Comparison of ENCODE assay signal across 8 cellular contexts in genomic region chr15:101501703-101502373, GRCh38. TPM values are rescaled to one million over a fixed set of nuclear protein-coding genes. Genes with fewer than 3 reads are reported as not detected.
A peak's percentile ranks its signal among the peaks of the same experiment; 100 is the strongest.
DNase-seq lines count a peak whose midpoint lies in the region; ATAC-seq, FAIRE-seq and TF ChIP-seq lines count a peak whose summit lies in the region.

No MANE protein-coding gene starts in this region.

- H3K23me2 ChIP-seq in H1 (ENCODE audit: low read depth, low read length): no peaks in the 10 kb centered on the region

- H3K18ac ChIP-seq in H1 (ENCODE audit: extremely low read depth, low read length): no peak overlapping the region

- no peak overlapping the region for H3K9ac ChIP-seq in H1 (replicated peaks in 1 of 4; ENCODE audit: extremely low read depth in 1 of 4, low read depth in 3 of 4, low read length in 3 of 4)

- H3K36me3 Mint-ChIP-seq in activated CD4-positive, alpha-beta T cell treated with anti-CD3 and anti-CD28 coated beads for 36 hours (ENCODE audit: low read depth): no peaks in the 10 kb centered on the region
- no peaks in the 10 kb centered on the region for H3K36me3 Mint-ChIP-seq in nephron (ENCODE audit: low read depth)

- TF ChIP-seq RAD21 in H1 (IDR thresholded peaks at IDR 0.05 in 1 of 2, conservative IDR thresholded peaks at IDR 0.05 in 1 of 2; ENCODE audit: low read depth in 2 of 2, low read length in 2 of 2): peak; percentile 61 to 68

- TF ChIP-seq EP300 in H1 (IDR thresholded peaks at IDR 0.05; ENCODE audit: borderline replicate concordance in 1 of 2, low read depth in 2 of 2, low read length in 2 of 2) (no peak), transverse colon (IDR thresholded peaks at IDR 0.05; ENCODE audit: low read depth) (no peak)

- no peak overlapping the region for H2BK12ac ChIP-seq in H1 (ENCODE audit: low read depth, low read length)

- H2AK5ac ChIP-seq in H1 (ENCODE audit: low read depth, low read length): no peak overlapping the region

- H2AFZ ChIP-seq in H1 (ENCODE audit: low read length): 0 out of 2 replicates have a peak overlapping the region, but pooled peaks have one; percentile 64

- H3K79me1 ChIP-seq in H1 (ENCODE audit: low read depth, low read length): no peaks in the 10 kb centered on the region

- peak overlapping the region; percentile 77 for H4K8ac ChIP-seq in H1 (ENCODE audit: extremely low read depth, insufficient read depth, low read length)

- H2BK20ac ChIP-seq in H1 (ENCODE audit: low read length): no peak overlapping the region

- 0 out of 2 replicates have a peak overlapping the region, but pooled peaks have one; percentile 29 for H2BK15ac ChIP-seq in H1 (ENCODE audit: low read length)

- intact Hi-C loops in activated CD4-positive, alpha-beta T cell treated with anti-CD3 and anti-CD28 coated beads for 36 hours (cut with DNase I, micrococcal nuclease): loop anchor here (1.0 to 10.0 kb wide), 5 partner anchors 57 to 485 kb away; no protein-coding TSS in a partner anchor
- intact Hi-C loops in transverse colon (cut with DNase I; ENCODE audit: low total_unique reads): no loop called here

- H3K27ac Mint-ChIP-seq in activated CD4-positive, alpha-beta T cell treated with anti-CD3 and anti-CD28 coated beads for 36 hours: no peak overlapping the region
- no peak overlapping the region for H3K27ac Mint-ChIP-seq in nephron

- H3K9me3 ChIP-seq in H1 (ENCODE audit: insufficient read depth in 2 of 2, low read depth in 1 of 2, low read length in 1 of 2): no peaks in the 10 kb centered on the region
- no peaks in the 10 kb centered on the region for H3K9me3 ChIP-seq in transverse colon

- H3K9me3 Mint-ChIP-seq in activated CD4-positive, alpha-beta T cell treated with anti-CD3 and anti-CD28 coated beads for 36 hours (ENCODE audit: low read depth): no peaks in the 10 kb centered on the region
- H3K9me3 Mint-ChIP-seq in nephron: no peaks in the 10 kb centered on the region

- no peak overlapping the region for H4K91ac ChIP-seq in H1 (replicated peaks; ENCODE audit: insufficient read length, low read length)

- DNase-seq in activated gamma-delta T cell treated with Interleukin-2 at 50 U/mL for 16 hours (peak; percentile 43), activated gamma-delta T cell (lab: John Stamatoyannopoulos, UW) (no peak), HT-29 (ENCODE audit: low spot score) (peak; percentile 63), H1 (ENCODE audit: low read depth in 1 of 2, low spot score in 2 of 2) (peak; percentile 36 to 81), transverse colon (no peak)
- peak; percentile 75 for DNase-seq in activated CD4-positive, alpha-beta T cell treated with anti-CD3 and anti-CD28 coated beads for 36 hours

- H4K20me1 ChIP-seq in H1 (replicated peaks in 1 of 2; ENCODE audit: control insufficient read depth in 1 of 2, insufficient read depth in 2 of 2, low read length in 2 of 2): no peaks in the 10 kb centered on the region

- H3K4me2 ChIP-seq in H1 (ENCODE audit: insufficient read depth in 1 of 2, low read depth in 2 of 2, low read length in 2 of 2): peak overlapping the region in 1 of 2 experiments; percentile 25; a peak in 1 of 4 replicates

- H3K4ac ChIP-seq in H1 (replicated peaks; ENCODE audit: insufficient read length, low read depth, low read length): no peak overlapping the region

- no peak overlapping the region for H2BK5ac ChIP-seq in H1 (ENCODE audit: low read depth, low read length)

- POLR2A ChIA-PET in activated CD4-positive, alpha-beta T cell treated with anti-CD3 and anti-CD28 coated beads for 36 hours (lab: Charles Lee): no interaction called here
- POLR2A ChIA-PET in H1 (lab: Charles Lee; ENCODE audit: partially characterized antibody): interaction anchor here (0.9 kb wide), 1 partner anchor 8 kb away, joined by 3 read pairs; no protein-coding TSS in a partner anchor

- H2BK120ac ChIP-seq in H1 (replicated peaks; ENCODE audit: low read depth, low read length): no peak overlapping the region

- H3K4me3 Mint-ChIP-seq in activated CD4-positive, alpha-beta T cell treated with anti-CD3 and anti-CD28 coated beads for 36 hours: peak overlapping the region; percentile 21
- no peak overlapping the region for H3K4me3 Mint-ChIP-seq in nephron

- no peak for FAIRE-seq in H1 (lab: Jason Lieb, UNC)

- H4K5ac ChIP-seq in H1 (ENCODE audit: insufficient read length, low read depth, low read length): no peak overlapping the region

- H3K27me3 ChIP-seq in H1 (replicated peaks in 1 of 4; ENCODE audit: control insufficient read depth in 3 of 4, extremely low read depth in 1 of 4, insufficient read depth in 3 of 4, low read length in 3 of 4): 0 out of 7 replicates have a peak, but pooled peaks cover 0 to 3% (median 0%) of the 10 kb centered on the region in 4 experiments
- peaks cover 3% of the 10 kb centered on the region for H3K27me3 ChIP-seq in transverse colon

- TF ChIP-seq POLR2A in H1 (IDR thresholded peaks at IDR 0.05; ENCODE audit: control extremely low read depth in 1 of 2, low read depth in 2 of 2, low read length in 2 of 2) (no peak), transverse colon (IDR thresholded peaks at IDR 0.05) (no peak)

- H3K4me1 ChIP-seq in H1 (replicated peaks in 1 of 4; ENCODE audit: control insufficient read depth in 3 of 4, insufficient read depth in 4 of 4, low read length in 3 of 4) (peaks cover 0 to 10% (median 2%) of the 10 kb centered on the region in 4 experiments; a peak in 5 of 7 replicates), transverse colon (peaks cover 10 to 35% (median 23%) of the 10 kb centered on the region in 4 donors)

- in situ Hi-C loops in transverse colon (cut with MboI; ENCODE audit: low pct_ligation_motif_present in 1 of 4, low pct_unique_long_range_greater_than_20kb in 1 of 4, low sequenced_read_pairs in 3 of 4): no loop called here

- peak; percentile 94 for ATAC-seq in activated CD4-positive, alpha-beta T cell treated with anti-CD3 and anti-CD28 coated beads for 36 hours
- ATAC-seq in GM18517 (IDR thresholded peaks at IDR 0.05; ENCODE audit: unreplicated experiment): no peak

- TF ChIP-seq CTCF in H1 (IDR thresholded peaks at IDR 0.05; ENCODE audit: control extremely low read depth in 1 of 3, insufficient read depth in 1 of 3, low read depth in 1 of 3, low read length in 3 of 3) (peak; percentile 61 to 77 (median 70)), nephron (IDR thresholded peaks at IDR 0.05; ENCODE audit: unreplicated experiment in 3 of 3) (peak; percentile 23 to 48 (median 30)), transverse colon (IDR thresholded peaks at IDR 0.05) (peak; percentile 35 to 45 (median 40))

- H3K27me3 Mint-ChIP-seq in activated CD4-positive, alpha-beta T cell treated with anti-CD3 and anti-CD28 coated beads for 36 hours: peaks cover 21% of the 10 kb centered on the region
- peaks cover 44% of the 10 kb centered on the region for H3K27me3 Mint-ChIP-seq in nephron (ENCODE audit: low read depth)

- no peak overlapping the region for H3K23ac ChIP-seq in H1 (ENCODE audit: insufficient read length)

- no peak overlapping the region for H3K56ac ChIP-seq in H1 (replicated peaks; ENCODE audit: insufficient read length, low read depth, low read length)

- H3K4me1 Mint-ChIP-seq in activated CD4-positive, alpha-beta T cell treated with anti-CD3 and anti-CD28 coated beads for 36 hours: peaks cover 14% of the 10 kb centered on the region
- peaks cover 36% of the 10 kb centered on the region for H3K4me1 Mint-ChIP-seq in nephron

- H3K36me3 ChIP-seq in H1 (ENCODE audit: control insufficient read depth in 2 of 4, insufficient read depth in 4 of 4, low read length in 3 of 4): no peaks in the 10 kb centered on the region
- H3K36me3 ChIP-seq in transverse colon: no peaks in the 10 kb centered on the region

- no peak overlapping the region for H3K14ac ChIP-seq in H1 (ENCODE audit: insufficient read length)

- CTCF ChIA-PET in activated CD4-positive, alpha-beta T cell treated with anti-CD3 and anti-CD28 coated beads for 36 hours (lab: Charles Lee): interaction anchor here (0.6 to 1.4 kb wide), 16 partner anchors 11 to 1258 kb away, joined by 3 to 6 read pairs (median 3); no protein-coding TSS in a partner anchor
- CTCF ChIA-PET in H1 (lab: Charles Lee; ENCODE audit: partially characterized antibody): interaction anchor here (0.6 to 3.9 kb wide), 47 partner anchors 9 to 232 kb away, joined by 3 to 31 read pairs (median 4); no protein-coding TSS in a partner anchor

- no peaks in the 10 kb centered on the region for H3K79me2 ChIP-seq in H1 (ENCODE audit: control insufficient read depth in 1 of 2, insufficient read depth in 2 of 2, low read length in 2 of 2)

- no peak overlapping the region for H3K27ac ChIP-seq in H1 (ENCODE audit: low read depth, low read length)
- peak overlapping the region in 1 of 4 donors; percentile 7 for H3K27ac ChIP-seq in transverse colon

- WGBS in H1 (ENCODE audit: extremely low coverage in 1 of 2, insufficient coverage in 1 of 2, insufficient read length in 1 of 2, insufficient replicate concordance in 2 of 2, low coverage in 1 of 2, low lambda C conversion rate in 2 of 2, missing lambda C conversion rate in 1 of 2), 2 experiments: 55% methylated on average over 21 of the region's 23 CpGs; no CpG with 5 or more reads in 1 of the 2 experiments
- WGBS in transverse colon (ENCODE audit: low coverage in 1 of 2), 2 donors: 43% methylated on average over 17 of the region's 23 CpGs; no CpG with 5 or more reads in 1 of the 2 donors

- H3K4me3 ChIP-seq in H1 (ENCODE audit: extremely low read depth in 1 of 4, insufficient read depth in 2 of 4, low read depth in 3 of 4, low read length in 4 of 4) (no peak overlapping the region), transverse colon (no peak overlapping the region)

TF ChIP-seq in H1, 55 proteins besides CTCF, POLR2A, EP300 and RAD21:
- no peak for TF ChIP-seq NANOG (IDR thresholded peaks at IDR 0.05; ENCODE audit: insufficient read depth, low read depth, low read length, poor library complexity, severe bottlenecking)
- peak in 1 of 2 experiments; percentile 23; a peak in 1 of 4 replicates for TF ChIP-seq HDAC2 (IDR thresholded peaks at IDR 0.05; ENCODE audit: borderline replicate concordance in 1 of 2, low read depth in 2 of 2, low read length in 2 of 2)
- no peak for TF ChIP-seq MAX (IDR thresholded peaks at IDR 0.05)

RNA-seq across cellular contexts. Expression of gene PCSK6, which starts 12.3 kb away (rescaled TPM):
- total RNA-seq in HT-29 (2014; rRNA removed; shearing (Covaris generic)): 79.8 and 81.0 TPM in 2 replicates
- total RNA-seq in activated CD4-positive, alpha-beta T cell treated with anti-CD3 and anti-CD28 coated beads for 36 hours: under 1 TPM; 0.75 to 0.95 TPM
- total RNA-seq in H1 (2021; fragmentation: NEBNext Ultra II Directional; extraction: Animal tissue kit (Norgen Biotek cat#: 25700)): 3.3 and 4.0 TPM in 2 replicates
- 1.9 and 2.4 TPM in 2 replicates for polyA plus RNA-seq in H1 (2011; rRNA removed)
- 1.8 TPM for polyA plus RNA-seq in H1 (2011; cell fraction: cytosol; rRNA removed)
- 4.9 TPM for polyA plus RNA-seq in H1 (2011; cell fraction: nucleus; rRNA removed)
- polyA plus RNA-seq in H1 (2012, experiment 1 of 2): 2.3 to 2.9 TPM (median 2.5 TPM) in 4 replicates
- 1.00 TPM for polyA plus RNA-seq in H1 (2012, experiment 2 of 2)
- polyA plus RNA-seq in H1 (2013, experiment 1 of 2): 3.3 TPM
- 2.5 TPM for polyA plus RNA-seq in H1 (2013, experiment 2 of 2)
- 3.7 and 3.8 TPM in 2 replicates for polyA minus RNA-seq in H1 (2011; rRNA and poly(A)+ RNA removed)
- 8.7 TPM for polyA minus RNA-seq in H1 (2011; cell fraction: cytosol; rRNA and poly(A)+ RNA removed)
- polyA minus RNA-seq in H1 (2011; cell fraction: nucleus; rRNA and poly(A)+ RNA removed): 5.3 TPM
- total RNA-seq in transverse colon: 100 to 1,000 TPM in 1 of 4 donors, 10 to 100 TPM in 3; 20.3 to 119 (median 49.7) TPM

Comparison
In these comparisons a context has a peak if more than half of its experiments do, and no peak if none do; other contexts are left out.
1. DNase-seq: peak in activated gamma-delta T cell treated with Interleukin-2 at 50 U/mL for 16 hours (single experiment), HT-29 (single experiment), activated CD4-positive, alpha-beta T cell treated with anti-CD3 and anti-CD28 coated beads for 36 hours (single experiment) and H1 (2 of 2); none in activated gamma-delta T cell (single experiment) and transverse colon (single experiment).
2. Peak in every context shown above with its lines, with median percentiles within 50 percentile points of each other: CTCF ChIP-seq.